ENCODE assay signal across 12 cellular contexts in genomic region chr1:193540511-193540910, GRCh38.
DNase-seq lines count a peak whose midpoint lies in the region; ATAC-seq and TF ChIP-seq lines count a peak whose summit lies in the region.
"Had no signal": no experiment of that assay in that cellular context is flagged by ENCODE, and none has a peak within 500 bp of the region (broad histone marks: within the 10 kb centered on the region; RNA-seq: fewer than 3 reads in every experiment).

No MANE protein-coding gene starts in this region.

- ATAC-seq in GM19351 (IDR thresholded peaks at IDR 0.05; ENCODE audit: unreplicated experiment) (peak; percentile 3), HG03066 (IDR thresholded peaks at IDR 0.05; ENCODE audit: low read depth, unreplicated experiment) (peak; percentile 2)

- H3K4me1 ChIP-seq in BLaER1 treated with 17β-estradiol and CSF1 and Interleukin-3, amounts not matched to agents 10 nM and 100 nM: peaks cover 15 to 27% (median 22%) of the 10 kb centered on the region in 10 experiments; a peak in 19 of 20 replicates

- H3K27me3 ChIP-seq in BLaER1 treated with 17β-estradiol and CSF1 and Interleukin-3, amounts not matched to agents 10 nM and 100 nM: no peaks in the 10 kb centered on the region

- H3K4me3 Mint-ChIP-seq in activated CD4-positive, alpha-beta memory T cell treated with anti-CD3 and anti-CD28 coated beads, Interleukin-2, amount 10 ng/mL, durations not matched to agents 7 days and 5 days: peak overlapping the region; percentile 71
- H3K4me3 Mint-ChIP-seq in osteocyte (ENCODE audit: unreplicated experiment) (no peak overlapping the region), CD14-positive monocyte (no peak overlapping the region)

- H3K9me3 ChIP-seq in BLaER1 treated with 17β-estradiol and CSF1 and Interleukin-3, amounts not matched to agents 10 nM and 100 nM (replicated peaks in 1 of 11): no peaks in the 10 kb centered on the region

- peaks cover 62% of the 10 kb centered on the region for H3K4me1 Mint-ChIP-seq in activated CD4-positive, alpha-beta memory T cell treated with anti-CD3 and anti-CD28 coated beads, Interleukin-2, amount 10 ng/mL, durations not matched to agents 7 days and 5 days
- peaks cover 8% of the 10 kb centered on the region for H3K4me1 Mint-ChIP-seq in osteocyte (ENCODE audit: unreplicated experiment)
- peaks cover 32% of the 10 kb centered on the region for H3K4me1 Mint-ChIP-seq in CD14-positive monocyte

- intact Hi-C loops in CD14-positive monocyte (cut with micrococcal nuclease): no loop called here

- no peak for TF ChIP-seq CTCF in osteocyte (IDR thresholded peaks at IDR 0.05)
- no peak for TF ChIP-seq CTCF in CD14-positive monocyte (IDR thresholded peaks at IDR 0.05)

- CTCF ChIA-PET in activated CD4-positive, alpha-beta memory T cell treated with anti-CD3 and anti-CD28 coated beads, Interleukin-2, amount 10 ng/mL, durations not matched to agents 7 days and 5 days (lab: Charles Lee): interaction anchor here (1.1 to 1.6 kb wide), 4 partner anchors 10 to 72 kb away, joined by 3 to 7 read pairs (median 3); no protein-coding TSS in a partner anchor

- H3K27me3 Mint-ChIP-seq in activated CD4-positive, alpha-beta memory T cell treated with anti-CD3 and anti-CD28 coated beads, Interleukin-2, amount 10 ng/mL, durations not matched to agents 7 days and 5 days: no peaks in the 10 kb centered on the region
- H3K27me3 Mint-ChIP-seq in osteocyte (ENCODE audit: unreplicated experiment) (no peaks in the 10 kb centered on the region), CD14-positive monocyte (ENCODE audit: low read depth in 3 of 3) (peaks cover 0 to 2% (median 2%) of the 10 kb centered on the region in 3 donors)

- peak overlapping the region; percentile 93 for H3K27ac Mint-ChIP-seq in activated CD4-positive, alpha-beta memory T cell treated with anti-CD3 and anti-CD28 coated beads, Interleukin-2, amount 10 ng/mL, durations not matched to agents 7 days and 5 days
- H3K27ac Mint-ChIP-seq in osteocyte (ENCODE audit: unreplicated experiment): no peak overlapping the region
- no peak overlapping the region for H3K27ac Mint-ChIP-seq in CD14-positive monocyte

- no peaks in the 10 kb centered on the region for H4K20me1 ChIP-seq in BLaER1 treated with 17β-estradiol and CSF1 and Interleukin-3, amounts not matched to agents 10 nM and 100 nM

- peaks cover under 1% of the 10 kb centered on the region for H3K9me3 Mint-ChIP-seq in activated CD4-positive, alpha-beta memory T cell treated with anti-CD3 and anti-CD28 coated beads, Interleukin-2, amount 10 ng/mL, durations not matched to agents 7 days and 5 days
- peaks cover 8% of the 10 kb centered on the region for H3K9me3 Mint-ChIP-seq in osteocyte (ENCODE audit: unreplicated experiment)
- H3K9me3 Mint-ChIP-seq in CD14-positive monocyte: no peaks in the 10 kb centered on the region

- no peak overlapping the region for H3K9ac ChIP-seq in BLaER1 treated with 17β-estradiol and CSF1 and Interleukin-3, amounts not matched to agents 10 nM and 100 nM

- H3K27ac ChIP-seq in BLaER1 treated with 17β-estradiol and CSF1 and Interleukin-3, amounts not matched to agents 10 nM and 100 nM: no peak overlapping the region; a peak in 2 of 22 replicates
- H3K27ac ChIP-seq: C4-2B, epithelial cell of prostate had no signal

- peak overlapping the region in 10 of 11 experiments; percentile 27 to 63 (median 42); a peak in 12 of 22 replicates for H3K4me2 ChIP-seq in BLaER1 treated with 17β-estradiol and CSF1 and Interleukin-3, amounts not matched to agents 10 nM and 100 nM

- H3K36me3 ChIP-seq in BLaER1 treated with 17β-estradiol and CSF1 and Interleukin-3, amounts not matched to agents 10 nM and 100 nM: no peaks in the 10 kb centered on the region

- peak; percentile 30 for DNase-seq in activated CD4-positive, alpha-beta memory T cell treated with anti-CD3 and anti-CD28 coated beads, Interleukin-2, amount 10 ng/mL, durations not matched to agents 7 days and 5 days
- DNase-seq in NCI-H128 (lab: John Stamatoyannopoulos, UW; ENCODE audit: unreplicated experiment) (no peak), osteocyte (ENCODE audit: extremely low spot score, unreplicated experiment) (no peak), ecto neural progenitor cell (ENCODE audit: low spot score) (no peak), CD14-positive monocyte (ENCODE audit: low spot score) (no peak)
- DNase-seq: kidney, NCI-H2029 treated with DMSO at 0.1 percent for 48 hours had no signal

- peaks cover 35% of the 10 kb centered on the region for H3K36me3 Mint-ChIP-seq in activated CD4-positive, alpha-beta memory T cell treated with anti-CD3 and anti-CD28 coated beads, Interleukin-2, amount 10 ng/mL, durations not matched to agents 7 days and 5 days (ENCODE audit: low read depth)
- H3K36me3 Mint-ChIP-seq in osteocyte (ENCODE audit: unreplicated experiment): no peaks in the 10 kb centered on the region
- H3K36me3 Mint-ChIP-seq in CD14-positive monocyte: no peaks in the 10 kb centered on the region

- H3K4me3 ChIP-seq in BLaER1 treated with 17β-estradiol and CSF1 and Interleukin-3, amounts not matched to agents 10 nM and 100 nM: no peak overlapping the region

- POLR2A ChIA-PET in activated CD4-positive, alpha-beta memory T cell treated with anti-CD3 and anti-CD28 coated beads, Interleukin-2, amount 10 ng/mL, durations not matched to agents 7 days and 5 days (lab: Charles Lee): interaction anchor here (0.7 to 4.3 kb wide), 27 partner anchors 9 to 482 kb away, joined by 3 to 121 read pairs (median 6); partner anchors contain the start of genes B3GALT2, RO60 and UCHL5
